Comparison of ENCODE assay signal across 14 cellular contexts in the genomic region with DNA sequence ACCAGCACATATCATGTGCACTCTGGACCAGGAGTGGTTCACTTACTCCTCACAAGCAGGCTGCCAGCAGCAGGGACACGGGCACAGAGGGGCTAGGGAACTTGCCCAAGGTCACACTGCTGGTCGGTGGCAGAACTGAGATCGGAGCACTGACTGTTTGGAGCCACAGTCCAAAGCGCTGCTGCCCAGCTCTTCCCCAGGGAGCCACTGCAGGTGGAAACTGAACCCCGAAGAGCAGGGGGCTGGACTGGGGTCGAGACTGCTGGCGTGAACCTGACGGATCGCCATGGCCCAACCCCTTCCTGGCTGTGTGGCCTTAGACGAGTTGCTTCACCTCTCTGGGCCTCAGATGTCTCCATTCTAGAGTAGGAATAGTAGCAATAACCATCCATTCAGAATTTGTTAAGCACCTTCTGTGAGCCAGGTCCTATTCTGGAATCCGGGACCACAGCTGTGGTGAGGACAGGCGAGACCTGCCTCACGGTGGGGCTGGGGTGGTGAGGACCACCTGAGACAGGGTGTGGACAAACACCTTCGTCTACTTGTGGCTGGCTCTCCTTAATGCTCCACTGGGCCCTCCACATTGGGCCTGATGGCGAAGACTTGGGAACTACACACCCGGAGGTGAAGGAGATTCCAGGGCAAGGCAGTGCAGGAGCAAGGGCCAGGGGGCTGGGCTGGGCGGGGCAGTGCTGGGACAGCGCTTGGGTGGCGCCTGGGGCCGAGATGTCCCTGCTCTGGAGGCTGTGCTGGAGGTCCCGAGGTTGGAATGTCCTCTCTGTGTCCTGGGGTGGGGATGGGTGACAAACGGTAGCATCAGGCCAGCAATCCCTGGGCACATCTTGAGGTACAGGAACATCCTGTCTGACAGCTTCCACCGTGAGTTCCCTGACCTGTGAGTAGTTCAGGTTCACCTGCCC. TPM values are rescaled to one million over a fixed set of nuclear protein-coding genes. Genes with fewer than 3 reads are reported as not detected.
A peak's percentile ranks its signal among the peaks of the same experiment; 100 is the strongest.
DNase-seq lines count a peak whose midpoint lies in the region; ATAC-seq and TF ChIP-seq lines count a peak whose summit lies in the region.
"Had no signal": no experiment of that assay in that cellular context is flagged by ENCODE, and none has a peak within 500 bp of the region (broad histone marks: within the 10 kb centered on the region; RNA-seq: fewer than 3 reads in every experiment).

No MANE protein-coding gene starts in this region.

- no peaks in the 10 kb centered on the region for H3K27me3 ChIP-seq in stomach

- ATAC-seq in esophagus mucosa (peak; percentile 74), GM19395 (IDR thresholded peaks at IDR 0.05; ENCODE audit: unreplicated experiment) (no peak), HG02884 (IDR thresholded peaks at IDR 0.05; ENCODE audit: unreplicated experiment) (no peak)

- peaks cover 31 to 72% (median 59%) of the 10 kb centered on the region in 4 donors for H3K4me1 ChIP-seq in stomach

- H3K4me3 ChIP-seq in stomach: no peak overlapping the region

- POLR2A ChIA-PET in RWPE1 (lab: Yijun Ruan, JAX; ENCODE audit: low non-redundant PET): no interaction called here

- DNase-seq in ELF-1 (ENCODE audit: low read depth, low spot score) (peak; percentile 76), RWPE1 (ENCODE audit: low spot score) (no peak), stomach (no peak), activated gamma-delta T cell (lab: John Stamatoyannopoulos, UW) (no peak)
- DNase-seq: activated CD8-positive, alpha-beta memory T cell treated with anti-CD3 and anti-CD28 coated beads, Interleukin-2, amount 50 U/mL, for 48 hours; amygdala; SIG-M5; stimulated activated CD4-positive, alpha-beta T cell treated with anti-CD3 and anti-CD28 coated beads, Interleukin-4, amount 100 ng/mL, for 4 hours; stimulated activated naive CD4-positive, alpha-beta T cell had no signal

- H3K9me3 ChIP-seq in stomach: no peaks in the 10 kb centered on the region

- no peak for TF ChIP-seq POLR2A in stomach (IDR thresholded peaks at IDR 0.05)

- no peaks in the 10 kb centered on the region for H3K36me3 ChIP-seq in stomach

- CTCF ChIA-PET in RWPE1 (lab: Yijun Ruan, JAX): interaction anchor here (0.7 kb wide), 1 partner anchor 154 kb away, joined by 3 read pairs; no protein-coding TSS in a partner anchor

- WGBS in stomach, 5 donors: 77 to 85% (median 82%) methylated on average over 15 to 23 of the region's 23 CpGs

- intact Hi-C loops in stomach (cut with DNase I; ENCODE audit: low total_unique reads): no loop called here

- TF ChIP-seq EP300 in stomach (IDR thresholded peaks at IDR 0.05): no peak

- TF ChIP-seq CTCF in RWPE1 (conservative IDR thresholded peaks at IDR 0.05; ENCODE audit: low read depth): no peak
- TF ChIP-seq CTCF in stomach (IDR thresholded peaks at IDR 0.05): no peak

- H3K27ac ChIP-seq in RWPE1 (peak overlapping the region; percentile 87), stomach (peak overlapping the region; percentile 48 to 86 (median 79))

RNA-seq across cellular contexts. Expression of gene KIAA0232, which starts 32.0 kb away (rescaled TPM):
- total RNA-seq in esophagus mucosa (20.9 TPM), stomach (10 to 100 TPM in 4 of 5 donors, 1 to 10 TPM in 1; 8.1 to 48.1 (median 23.2) TPM)
- 1 to 10 TPM; 5.1 to 7.5 (median 5.4) TPM for polyA plus RNA-seq in stomach

RNA-seq across cellular contexts. Expression of gene BLOC1S4, which starts 34.6 kb away (rescaled TPM):
- total RNA-seq in esophagus mucosa: 9.8 TPM
- total RNA-seq in stomach: 10 to 100 TPM in 4 of 5 donors, 1 to 10 TPM in 1; 9.5 to 64.3 (median 31.5) TPM
- 10 to 100 TPM in 1 of 3 donors, 1 to 10 TPM in 2; 8.4 to 13.1 (median 8.9) TPM for polyA plus RNA-seq in stomach

RNA-seq across cellular contexts. Expression of gene MRFAP1L1, which starts 40.9 kb away (rescaled TPM):
- total RNA-seq in esophagus mucosa (28.1 TPM), stomach (10 to 100 TPM in 4 of 5 donors, 1 to 10 TPM in 1; 2.3 to 60.7 (median 51.7) TPM)
- polyA plus RNA-seq in stomach: 10 to 100 TPM; 54.6 to 61.9 (median 57.3) TPM

RNA-seq across cellular contexts. Expression of gene S100P, which starts 56.9 kb away (rescaled TPM):
- total RNA-seq in esophagus mucosa: 1,144 TPM
- total RNA-seq in stomach: 100 to 1,000 TPM in 2 of 5 donors, 10 to 100 TPM in 1, 1 to 10 TPM in 1, not detected in 1; 3.1 to 237 (median 93.3) TPM
- 1,000 to 10,000 TPM in 1 of 3 donors, 100 to 1,000 TPM in 2; 142 to 2,173 (median 337) TPM for polyA plus RNA-seq in stomach
- total RNA-seq: fibroblast of villous mesenchyme, myocyte had no signal
